17 cellular contexts compared by ENCODE assay signal in genomic region chr10:47269294-47269693, GRCh38. TPM values are rescaled to one million over a fixed set of nuclear protein-coding genes. Genes with fewer than 3 reads are reported as not detected.
A peak's percentile ranks its signal among the peaks of the same experiment; 100 is the strongest.
DNase-seq lines count a peak whose midpoint lies in the region; ATAC-seq, FAIRE-seq and TF ChIP-seq lines count a peak whose summit lies in the region.
"Had no signal": no experiment of that assay in that cellular context is flagged by ENCODE, and none has a peak within 500 bp of the region (broad histone marks: within the 10 kb centered on the region; RNA-seq: fewer than 3 reads in every experiment).

No MANE protein-coding gene starts in this region.

- TF ChIP-seq RAD21 in IMR-90 (IDR thresholded peaks at IDR 0.05; ENCODE audit: low read length): no peak

- H2BK15ac ChIP-seq in IMR-90 (ENCODE audit: low read depth, low read length): no peak overlapping the region

- H4K8ac ChIP-seq in IMR-90 (ENCODE audit: low read depth in 2 of 2, low read length in 2 of 2): no peak overlapping the region

- no peak overlapping the region for H3K27ac ChIP-seq in IMR-90 (ENCODE audit: insufficient read depth, low read length)

- no peak overlapping the region for H3K56ac ChIP-seq in IMR-90 (ENCODE audit: extremely low read depth, insufficient read depth, low read length)

- H3K4ac ChIP-seq in IMR-90 (ENCODE audit: low read depth, low read length): no peak overlapping the region

- H3K27me3 ChIP-seq in IMR-90 (ENCODE audit: control insufficient read depth, insufficient read depth, low read length): peaks cover 5% of the 10 kb centered on the region

- H2AFZ ChIP-seq in IMR-90 (replicated peaks; ENCODE audit: low read length, poor library complexity): no peak overlapping the region

- no peaks in the 10 kb centered on the region for H3K9me1 ChIP-seq in IMR-90 (ENCODE audit: insufficient read depth, low read length)

- no peak overlapping the region for H4K91ac ChIP-seq in IMR-90 (ENCODE audit: insufficient read depth, low read depth, low read length)

- in situ Hi-C loops in IMR-90 (cut with MboI; ENCODE audit: low sequenced_read_pairs) (no loop called here), astrocyte of the cerebellum (cut with HindIII; ENCODE audit: low sequenced_read_pairs) (no loop called here)

- H2BK20ac ChIP-seq in IMR-90 (ENCODE audit: low read depth, low read length): no peak overlapping the region

- no peaks in the 10 kb centered on the region for H4K20me1 ChIP-seq in IMR-90 (ENCODE audit: insufficient read depth, low read length)

- H3K4me1 ChIP-seq in IMR-90 (ENCODE audit: control insufficient read depth, insufficient read depth, low read length): no peaks in the 10 kb centered on the region

- no peaks in the 10 kb centered on the region for H3K36me3 ChIP-seq in IMR-90 (ENCODE audit: control insufficient read depth, insufficient read depth, low read length)

- peak overlapping the region; percentile 5 for H3K27ac Mint-ChIP-seq in activated T-cell treated with anti-CD3 and anti-CD28 coated beads, Interleukin-2, amount 50 U/mL, for 24 hours
- no peak overlapping the region for H3K27ac Mint-ChIP-seq in neural crest cell (ENCODE audit: unreplicated experiment)
- H3K27ac Mint-ChIP-seq: stimulated activated effector memory CD8-positive, alpha-beta T cell treated with anti-CD3 and anti-CD28 coated beads, Interleukin-12 subunit alpha, Interleukin-12 subunit beta, amount 100 ng/mL, for 72 hours had no signal

- dilution Hi-C loops in IMR-90 (cut with HindIII; ENCODE audit: low sequenced_read_pairs, unreplicated experiment): no loop called here

- ATAC-seq in IMR-90 (ENCODE audit: low read depth) (no peak), GM21367 (IDR thresholded peaks at IDR 0.05; ENCODE audit: unreplicated experiment) (no peak), GM21528 (IDR thresholded peaks at IDR 0.05; ENCODE audit: low FRiP score, unreplicated experiment) (no peak)
- ATAC-seq: left cardiac atrium; right cardiac atrium; stimulated activated effector memory CD8-positive, alpha-beta T cell treated with anti-CD3 and anti-CD28 coated beads, Interleukin-12 subunit alpha, Interleukin-12 subunit beta, amount 100 ng/mL, for 72 hours had no signal

- peaks cover 20% of the 10 kb centered on the region for H3K9me3 Mint-ChIP-seq in activated T-cell treated with anti-CD3 and anti-CD28 coated beads, Interleukin-2, amount 50 U/mL, for 24 hours
- H3K9me3 Mint-ChIP-seq in neural crest cell: peaks cover 11% of the 10 kb centered on the region

- H3K4me3 ChIP-seq in IMR-90 (ENCODE audit: insufficient read depth, low read depth, low read length) (no peak overlapping the region), astrocyte of the cerebellum (ENCODE audit: low read depth, low read length) (no peak overlapping the region)

- H2AK9ac ChIP-seq in IMR-90 (replicated peaks; ENCODE audit: low read depth, low read length, poor library complexity): no peak overlapping the region

- WGBS in IMR-90 (ENCODE audit: extremely low coverage in 2 of 2, insufficient read length in 1 of 2), 2 experiments: no CpG with 5 or more reads among the region's 5 CpGs

- no peak overlapping the region for H3K9ac ChIP-seq in IMR-90 (ENCODE audit: low read depth, low read length)

- TF ChIP-seq CTCF in IMR-90 (conservative IDR thresholded peaks at IDR 0.05; ENCODE audit: low read depth, low read length): no peak
- peak; percentile 16 for TF ChIP-seq CTCF in astrocyte of the cerebellum (IDR thresholded peaks at IDR 0.05; ENCODE audit: low read depth, low read length, missing control alignments)
- peak; percentile 23 for TF ChIP-seq CTCF in neural crest cell (conservative IDR thresholded peaks at IDR 0.05)

- DNase-seq in activated T-cell treated with anti-CD3 and anti-CD28 coated beads, Interleukin-2, amount 50 U/mL, for 24 hours: no peak
- no peak for DNase-seq in activated T-cell treated with anti-CD3 and anti-CD28 coated beads for 4 hours
- no peak for DNase-seq in IMR-90
- no peak for DNase-seq in astrocyte of the cerebellum (ENCODE audit: low read depth)
- DNase-seq in neural crest cell (ENCODE audit: low read depth, low spot score): no peak
- no peak for DNase-seq in RCC 7860 (ENCODE audit: low spot score)
- DNase-seq: aorta; left cardiac atrium; right cardiac atrium; Right ventricle myocardium superior; stimulated activated CD4-positive, alpha-beta T cell treated with anti-CD3 and anti-CD28 coated beads, Interleukin-4, amount 100 ng/mL, for 1 hour had no signal

- peaks cover 58% of the 10 kb centered on the region for H3K4me1 Mint-ChIP-seq in activated T-cell treated with anti-CD3 and anti-CD28 coated beads, Interleukin-2, amount 50 U/mL, for 24 hours (ENCODE audit: low read depth)
- H3K4me1 Mint-ChIP-seq in neural crest cell: peaks cover 4% of the 10 kb centered on the region
- H3K4me1 Mint-ChIP-seq: stimulated activated effector memory CD8-positive, alpha-beta T cell treated with anti-CD3 and anti-CD28 coated beads, Interleukin-12 subunit alpha, Interleukin-12 subunit beta, amount 100 ng/mL, for 72 hours had no signal

- no peak for TF ChIP-seq POLR2A in IMR-90 (IDR thresholded peaks at IDR 0.05; ENCODE audit: low read depth, low read length)

- no peak for FAIRE-seq in RCC 7860 (lab: Jason Lieb, UNC)

- no peak overlapping the region for H3K4me3 Mint-ChIP-seq in activated T-cell treated with anti-CD3 and anti-CD28 coated beads, Interleukin-2, amount 50 U/mL, for 24 hours
- H3K4me3 Mint-ChIP-seq in neural crest cell: no peak overlapping the region
- H3K4me3 Mint-ChIP-seq: stimulated activated effector memory CD8-positive, alpha-beta T cell treated with anti-CD3 and anti-CD28 coated beads, Interleukin-12 subunit alpha, Interleukin-12 subunit beta, amount 100 ng/mL, for 72 hours had no signal

- no peak overlapping the region for H2BK5ac ChIP-seq in IMR-90 (ENCODE audit: low read depth, low read length, poor library complexity, severe bottlenecking)

- no peak overlapping the region for H2AK5ac ChIP-seq in IMR-90 (ENCODE audit: low read depth, low read length)

- H3K9me3 ChIP-seq in IMR-90 (ENCODE audit: control insufficient read depth, insufficient read depth, low read length): peaks cover 2% of the 10 kb centered on the region

- CTCF ChIA-PET in IMR-90 (lab: Yijun Ruan, JAX): no interaction called here

- no peak overlapping the region for H3K23ac ChIP-seq in IMR-90 (ENCODE audit: low read depth, low read length)

- no peak overlapping the region for H3K18ac ChIP-seq in IMR-90 (ENCODE audit: low read depth, low read length)

- POLR2A ChIA-PET in IMR-90 (lab: Charles Lee; ENCODE audit: unreplicated experiment): no interaction called here

- peaks cover 27% of the 10 kb centered on the region for H3K36me3 Mint-ChIP-seq in activated T-cell treated with anti-CD3 and anti-CD28 coated beads, Interleukin-2, amount 50 U/mL, for 24 hours (ENCODE audit: low read depth)
- peaks cover 4% of the 10 kb centered on the region for H3K36me3 Mint-ChIP-seq in neural crest cell (ENCODE audit: low read depth)
- H3K36me3 Mint-ChIP-seq: stimulated activated effector memory CD8-positive, alpha-beta T cell treated with anti-CD3 and anti-CD28 coated beads, Interleukin-12 subunit alpha, Interleukin-12 subunit beta, amount 100 ng/mL, for 72 hours had no signal

- no peak overlapping the region for H4K5ac ChIP-seq in IMR-90 (ENCODE audit: low read depth, low read length)

- no peaks in the 10 kb centered on the region for H3K79me1 ChIP-seq in IMR-90 (ENCODE audit: low read depth in 1 of 2, low read length in 2 of 2)

- no peak overlapping the region for H3K14ac ChIP-seq in IMR-90 (replicated peaks; ENCODE audit: low read depth, low read length)

- no peaks in the 10 kb centered on the region for H3K27me3 Mint-ChIP-seq in activated T-cell treated with anti-CD3 and anti-CD28 coated beads, Interleukin-2, amount 50 U/mL, for 24 hours
- no peaks in the 10 kb centered on the region for H3K27me3 Mint-ChIP-seq in neural crest cell (ENCODE audit: low read depth)

- H3K4me2 ChIP-seq in IMR-90 (ENCODE audit: low read depth, low read length): no peak overlapping the region

- intact Hi-C loops in IMR-90 (cut with micrococcal nuclease): no loop called here

- no peak overlapping the region for H2BK120ac ChIP-seq in IMR-90 (ENCODE audit: low read depth, low read length)

- no TSS peak for BruUV-seq in IMR-90 (replicated peaks; lab: Mats Ljungman, UMichigan)

TF ChIP-seq in IMR-90, 13 proteins besides CTCF, POLR2A, EP300 and RAD21:
- TF ChIP-seq SMC3 (IDR thresholded peaks at IDR 0.05; ENCODE audit: low read depth, low read length) (peak; percentile 9; the same call in 1 of the 2 replicates), MXI1 (IDR thresholded peaks at IDR 0.05; ENCODE audit: borderline replicate concordance, low read depth, low read length) (no peak), FOS (IDR thresholded peaks at IDR 0.05; ENCODE audit: low read depth, low read length) (no peak), NFE2L2 (IDR thresholded peaks at IDR 0.05; ENCODE audit: low read depth, low read length) (no peak)

RNA-seq across cellular contexts. Expression of gene GDF10, which starts 30.7 kb away (rescaled TPM):
- not detected in 2 replicates for total RNA-seq in IMR-90 (2012; rRNA removed)
- 0.26 and 0.34 TPM in 2 replicates for polyA plus RNA-seq in IMR-90 (2012; rRNA removed)
- polyA plus RNA-seq in IMR-90 (2012; cell fraction: cytosol; rRNA removed): 0.10 and 0.12 TPM in 2 replicates
- polyA plus RNA-seq in IMR-90 (2012; cell fraction: nucleus; rRNA removed; ENCODE audit: low replicate concordance): 0.16 TPM in 1 of 2 replicates, not detected in the other
- total RNA-seq in neural crest cell: 2.9 and 3.2 TPM in 2 replicates
- total RNA-seq: myocyte, NCI-H460 had no signal

RNA-seq across cellular contexts. Expression of gene GDF2, which starts 53.0 kb away (rescaled TPM):
- total RNA-seq in IMR-90 (2012; rRNA removed) (under 0.01 TPM in 1 of 2 replicates, not detected in the other), neural crest cell (not detected in 2 replicates)
- 0.04 TPM in 1 of 2 replicates, not detected in the other for polyA plus RNA-seq in IMR-90 (2012; rRNA removed)
- polyA plus RNA-seq in IMR-90 (2012; cell fraction: cytosol; rRNA removed): not detected in 2 replicates
- polyA plus RNA-seq in IMR-90 (2012; cell fraction: nucleus; rRNA removed; ENCODE audit: low replicate concordance): not detected in 2 replicates
- total RNA-seq: aorta, Daoy, left cardiac atrium, myocyte, NCI-H460, Right ventricle myocardium superior had no signal
- polyA plus RNA-seq: aorta had no signal
